ENCODE assay signal across 7 cellular contexts in genomic region chr3:105866656-105867653, GRCh38. TPM values are rescaled to one million over a fixed set of nuclear protein-coding genes. Genes with fewer than 3 reads are reported as not detected.
A peak's percentile ranks its signal among the peaks of the same experiment; 100 is the strongest.
DNase-seq lines count a peak whose midpoint lies in the region; ATAC-seq and TF ChIP-seq lines count a peak whose summit lies in the region.

No MANE protein-coding gene starts in this region.

- H3K4me3 ChIP-seq in astrocyte of the cerebellum (ENCODE audit: low read depth, low read length) (peak overlapping the region; percentile 84), liver (ENCODE audit: low read depth in 1 of 3, low read length in 3 of 3) (peak overlapping the region in 2 of 3 donors; percentile 73 to 87), tibial nerve (peak overlapping the region; percentile 39 to 94 (median 90))

- TF ChIP-seq POLR2A in tibial nerve (IDR thresholded peaks at IDR 0.05) = no peak

- H3K9me3 ChIP-seq in liver (ENCODE audit: control insufficient read depth in 4 of 4, low read length in 3 of 4) (no peaks in the 10 kb centered on the region), tibial nerve (no peaks in the 10 kb centered on the region)

- peak in 1 of 2 donors; percentile 55 for TF ChIP-seq EP300 in tibial nerve (IDR thresholded peaks at IDR 0.05)

- TF ChIP-seq CTCF in astrocyte of the cerebellum (IDR thresholded peaks at IDR 0.05; ENCODE audit: low read depth, low read length, missing control alignments) = no peak
- TF ChIP-seq CTCF in liver (IDR thresholded peaks at IDR 0.05; ENCODE audit: low read depth, low read length, missing input control) = no peak
- TF ChIP-seq CTCF in tibial nerve (IDR thresholded peaks at IDR 0.05) = no peak

- H3K9ac ChIP-seq in liver (ENCODE audit: low read depth in 1 of 2, low read length in 2 of 2) = peak overlapping the region; percentile 36 to 86

- H3K4me1 ChIP-seq in liver (ENCODE audit: control insufficient read depth in 4 of 4, insufficient read depth in 4 of 4, low read length in 3 of 4) = peaks cover 3 to 27% (median 9%) of the 10 kb centered on the region in 4 donors
- peaks cover 0 to 60% (median 13%) of the 10 kb centered on the region in 4 donors for H3K4me1 ChIP-seq in tibial nerve

- no peaks in the 10 kb centered on the region for H3K27me3 ChIP-seq in liver (ENCODE audit: control insufficient read depth in 4 of 4, insufficient read depth in 4 of 4, low read length in 3 of 4)
- H3K27me3 ChIP-seq in tibial nerve = no peaks in the 10 kb centered on the region

- ATAC-seq in GM18498 (IDR thresholded peaks at IDR 0.05; ENCODE audit: unreplicated experiment) = peak; percentile 34
- peak; percentile 25 for ATAC-seq in GM21717 (IDR thresholded peaks at IDR 0.05; ENCODE audit: unreplicated experiment)

- H3K36me3 ChIP-seq in liver (ENCODE audit: control insufficient read depth in 4 of 4, insufficient read depth in 3 of 4, low read depth in 1 of 4, low read length in 3 of 4) (peaks cover 0 to 7% (median 3%) of the 10 kb centered on the region in 4 donors), tibial nerve (peaks cover 0 to 14% (median 0%) of the 10 kb centered on the region in 3 donors)

- TF ChIP-seq RAD21 in liver (IDR thresholded peaks at IDR 0.05) = no peak

- peak overlapping the region in 1 of 2 donors; percentile 39 for H3K27ac ChIP-seq in liver (ENCODE audit: low read depth in 1 of 2, low read length in 2 of 2)
- peak overlapping the region; percentile 56 to 99 (median 96) for H3K27ac ChIP-seq in tibial nerve

- 49% methylated on average over 9 of the region's 9 CpGs for WGBS in liver
- WGBS in tibial nerve, 2 donors = 32 to 36% methylated on average over 9 of the region's 9 CpGs

- in situ Hi-C loops in KBM-7 (cut with MboI; ENCODE audit: low pct_unique_long_range_greater_than_20kb, low sequenced_read_pairs) = no loop called here
- in situ Hi-C loops in astrocyte of the cerebellum (cut with HindIII; ENCODE audit: low sequenced_read_pairs) = no loop called here

- peak; percentile 16 for DNase-seq in KBM-7
- DNase-seq in astrocyte of the cerebellum (ENCODE audit: low read depth) = no peak
- DNase-seq in tibial nerve (ENCODE audit: low spot score in 2 of 2) = peak; percentile 28 to 40
- DNase-seq in stimulated activated CD4-positive, alpha-beta T cell treated with anti-CD3 and anti-CD28 coated beads, Interleukin-2, amount 100 ng/mL, for 24 hours = no peak

TF ChIP-seq in liver, 16 proteins besides CTCF, POLR2A, EP300 and RAD21:
- TF ChIP-seq, protein P1, sequence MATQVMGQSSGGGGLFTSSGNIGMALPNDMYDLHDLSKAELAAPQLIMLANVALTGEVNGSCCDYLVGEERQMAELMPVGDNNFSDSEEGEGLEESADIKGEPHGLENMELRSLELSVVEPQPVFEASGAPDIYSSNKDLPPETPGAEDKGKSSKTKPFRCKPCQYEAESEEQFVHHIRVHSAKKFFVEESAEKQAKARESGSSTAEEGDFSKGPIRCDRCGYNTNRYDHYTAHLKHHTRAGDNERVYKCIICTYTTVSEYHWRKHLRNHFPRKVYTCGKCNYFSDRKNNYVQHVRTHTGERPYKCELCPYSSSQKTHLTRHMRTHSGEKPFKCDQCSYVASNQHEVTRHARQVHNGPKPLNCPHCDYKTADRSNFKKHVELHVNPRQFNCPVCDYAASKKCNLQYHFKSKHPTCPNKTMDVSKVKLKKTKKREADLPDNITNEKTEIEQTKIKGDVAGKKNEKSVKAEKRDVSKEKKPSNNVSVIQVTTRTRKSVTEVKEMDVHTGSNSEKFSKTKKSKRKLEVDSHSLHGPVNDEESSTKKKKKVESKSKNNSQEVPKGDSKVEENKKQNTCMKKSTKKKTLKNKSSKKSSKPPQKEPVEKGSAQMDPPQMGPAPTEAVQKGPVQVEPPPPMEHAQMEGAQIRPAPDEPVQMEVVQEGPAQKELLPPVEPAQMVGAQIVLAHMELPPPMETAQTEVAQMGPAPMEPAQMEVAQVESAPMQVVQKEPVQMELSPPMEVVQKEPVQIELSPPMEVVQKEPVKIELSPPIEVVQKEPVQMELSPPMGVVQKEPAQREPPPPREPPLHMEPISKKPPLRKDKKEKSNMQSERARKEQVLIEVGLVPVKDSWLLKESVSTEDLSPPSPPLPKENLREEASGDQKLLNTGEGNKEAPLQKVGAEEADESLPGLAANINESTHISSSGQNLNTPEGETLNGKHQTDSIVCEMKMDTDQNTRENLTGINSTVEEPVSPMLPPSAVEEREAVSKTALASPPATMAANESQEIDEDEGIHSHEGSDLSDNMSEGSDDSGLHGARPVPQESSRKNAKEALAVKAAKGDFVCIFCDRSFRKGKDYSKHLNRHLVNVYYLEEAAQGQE (IDR thresholded peaks at IDR 0.05) = no peak
- TF ChIP-seq ATF3 (IDR thresholded peaks at IDR 0.05) (no peak), YY1 (IDR thresholded peaks at IDR 0.05) (no peak), JUND (IDR thresholded peaks at IDR 0.05) (no peak), EGR1 (IDR thresholded peaks at IDR 0.05; ENCODE audit: low read depth in 2 of 2) (no peak), TAF1 (conservative IDR thresholded peaks at IDR 0.05) (no peak), MAX (IDR thresholded peaks at IDR 0.05) (no peak)

RNA-seq across cellular contexts. Expression of gene CBLB, which starts 1.9 kb away (rescaled TPM):
- total RNA-seq in liver (10 to 100 TPM; 11.6 to 22.8 TPM), tibial nerve (100 to 1,000 TPM; 154 to 177 (median 169) TPM)
- 1 to 10 TPM; 3.1 to 7.9 TPM for polyA plus RNA-seq in liver

Comparison
In these comparisons a context has a peak if more than half of its experiments do, and no peak if none do; other contexts are left out.
1. DNase-seq: peak in KBM-7 (single experiment) and tibial nerve (2 of 2); none in astrocyte of the cerebellum (single experiment) and stimulated activated CD4-positive, alpha-beta T cell treated with anti-CD3 and anti-CD28 coated beads, Interleukin-2, amount 100 ng/mL, for 24 hours (0 of 2).
2. RNA of gene CBLB, which starts 1.9 kb away (total RNA-seq): 154 to 177 TPM in tibial nerve; 11.6 to 22.8 TPM in liver; every median in the first group is over 4 times any median in the second.
3. Peak in every context shown above with its lines, with median percentiles within 50 percentile points of each other: H3K4me3 ChIP-seq.